ENCODE assay signal across 8 cellular contexts in genomic region chr14:56118611-56119181, GRCh38. TPM values are rescaled to one million over a fixed set of nuclear protein-coding genes. Genes with fewer than 3 reads are reported as not detected.
DNase-seq lines count a peak whose midpoint lies in the region; ATAC-seq and TF ChIP-seq lines count a peak whose summit lies in the region.

No MANE protein-coding gene starts in this region.

- ATAC-seq in HG03460 (IDR thresholded peaks at IDR 0.05; ENCODE audit: unreplicated experiment) (peak; percentile 18), omental fat pad (ENCODE audit: low FRiP score) (peak; percentile 38)

- CTCF ChIA-PET in AG04449 (lab: Yijun Ruan, JAX) = interaction anchor here (0.7 to 4.2 kb wide), 9 partner anchors 18 to 385 kb away, joined by 3 to 16 read pairs (median 4); no protein-coding TSS in a partner anchor

- TF ChIP-seq CTCF in AG04449 (IDR thresholded peaks at IDR 0.05; ENCODE audit: insufficient read depth, low read length, missing control alignments) (no peak), omental fat pad (IDR thresholded peaks at IDR 0.05) (no peak)

- H3K4me3 ChIP-seq in AG04449 (ENCODE audit: low read depth, low read length) = peak overlapping the region; percentile 68

- POLR2A ChIA-PET in AG04449 (lab: Yijun Ruan, JAX) = interaction anchor here (0.5 kb wide), 1 partner anchor 403 kb away, joined by 4 read pairs; no protein-coding TSS in a partner anchor

- DNase-seq in AG04449 (ENCODE audit: low read depth, low spot score) = no peak
- peak; percentile 4 for DNase-seq in GM19238 (ENCODE audit: insufficient read length, low spot score)
- peak; percentile 7 for DNase-seq in activated T-helper 1 cell treated with Interleukin-2 at 50 U/mL for 16 hours (ENCODE audit: low read depth)
- DNase-seq in germinal center (ENCODE audit: low spot score) = peak; percentile 17
- no peak for DNase-seq in omental fat pad (ENCODE audit: low spot score)
- DNase-seq in effector CD8-positive, alpha-beta T cell (lab: John Stamatoyannopoulos, UW) = no peak
- DNase-seq in NCI-H2081 (lab: John Stamatoyannopoulos, UW) = no peak

RNA-seq across cellular contexts. Expression of gene PELI2, which starts 0.5 kb away (rescaled TPM):
- total RNA-seq in omental fat pad = 10 to 100 TPM in 2 of 4 donors, 1 to 10 TPM in 2; 8.2 to 27.0 (median 10.1) TPM

Comparison
In these comparisons a context has a peak if more than half of its experiments do, and no peak if none do; other contexts are left out.
1. DNase-seq: peak in GM19238 (single experiment), activated T-helper 1 cell treated with Interleukin-2 at 50 U/mL for 16 hours (single experiment) and germinal center (single experiment); none in AG04449 (single experiment), omental fat pad (single experiment), effector CD8-positive, alpha-beta T cell (single experiment) and NCI-H2081 (0 of 2).